12 cellular contexts compared by ENCODE assay signal in genomic region chr18:12030667-12031066, GRCh38.
"Had no signal": no experiment of that assay in that cellular context is flagged by ENCODE, and none has a peak within 500 bp of the region (broad histone marks: within the 10 kb centered on the region; RNA-seq: fewer than 3 reads in every experiment).

No MANE protein-coding gene starts in this region.

- H3K27ac Mint-ChIP-seq: activated naive CD4-positive, alpha-beta T cell treated with anti-CD3 and anti-CD28 coated beads, Interleukin-2, amount 50 U/mL, for 72 hours; effector memory CD8-positive, alpha-beta T cell; T-helper 2 cell treated with Interferon-gamma antibody and Interleukin-4, amounts not matched to agents 5 μg/mL and 100 μg/mL, for 36 hours had no signal

- H3K4me3 Mint-ChIP-seq: activated T-cell treated with anti-CD3 and anti-CD28 coated beads, Interleukin-2, amount 50 U/mL, for 4 hours; brain; central memory CD8-positive, alpha-beta T cell; effector memory CD8-positive, alpha-beta T cell; T-helper 2 cell treated with Interferon-gamma antibody and Interleukin-4, amounts not matched to agents 5 μg/mL and 100 μg/mL, for 36 hours had no signal

- DNase-seq: activated effector memory CD4-positive, alpha-beta T cell treated with anti-CD3 and anti-CD28 coated beads, Interleukin-2, amount 50 U/mL, for 16 hours; activated T-cell treated with anti-CD3 and anti-CD28 coated beads, Interleukin-2, amount 50 U/mL, for 4 hours; amniotic stem cell; effector memory CD8-positive, alpha-beta T cell; glutamatergic neuron; left colon; mammary epithelial cell had no signal

- H3K27me3 Mint-ChIP-seq: central memory CD8-positive, alpha-beta T cell; effector memory CD8-positive, alpha-beta T cell had no signal

- H3K4me1 Mint-ChIP-seq: central memory CD8-positive, alpha-beta T cell had no signal

- H3K36me3 Mint-ChIP-seq: activated naive CD4-positive, alpha-beta T cell treated with anti-CD3 and anti-CD28 coated beads, Interleukin-2, amount 50 U/mL, for 72 hours; brain had no signal

- H3K9me3 Mint-ChIP-seq: activated naive CD4-positive, alpha-beta T cell treated with anti-CD3 and anti-CD28 coated beads, Interleukin-2, amount 50 U/mL, for 72 hours; activated T-cell treated with anti-CD3 and anti-CD28 coated beads, Interleukin-2, amount 50 U/mL, for 4 hours; brain; central memory CD8-positive, alpha-beta T cell; effector memory CD8-positive, alpha-beta T cell; T-helper 2 cell treated with Interferon-gamma antibody and Interleukin-4, amounts not matched to agents 5 μg/mL and 100 μg/mL, for 36 hours had no signal

- H3K27ac ChIP-seq: epithelial cell of prostate had no signal
